Comparison of ENCODE assay signal across 17 cellular contexts in the genomic region with DNA sequence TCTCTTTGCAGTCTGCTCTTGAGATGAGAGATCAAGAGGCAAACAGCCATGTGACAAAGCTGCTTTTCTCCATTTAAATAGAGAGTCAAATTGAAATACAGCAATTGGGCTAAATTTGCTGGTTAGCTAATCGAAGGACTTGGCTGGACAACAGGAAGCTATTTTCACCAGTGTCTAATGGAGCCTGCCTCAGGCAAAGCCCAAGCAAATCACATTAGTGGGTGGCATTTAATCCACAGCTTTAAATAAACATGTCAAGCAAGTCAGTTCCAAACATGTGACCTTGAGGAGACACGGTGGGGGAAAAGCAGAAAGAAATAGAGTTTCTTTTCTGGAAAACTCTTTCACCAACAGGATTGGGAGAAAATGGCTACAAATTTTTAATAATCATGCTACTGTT.
DNase-seq lines count a peak whose midpoint lies in the region; ATAC-seq, FAIRE-seq and TF ChIP-seq lines count a peak whose summit lies in the region.
"Had no signal": no experiment of that assay in that cellular context is flagged by ENCODE, and none has a peak within 500 bp of the region (broad histone marks: within the 10 kb centered on the region; RNA-seq: fewer than 3 reads in every experiment).

No MANE protein-coding gene starts in this region.

- H3K23ac ChIP-seq in H1 (ENCODE audit: insufficient read length) = no peak overlapping the region

- intact Hi-C loops in pancreas (cut with DNase I) (no loop called here), Right ventricle myocardium superior (cut with DNase I) (no loop called here)

- H4K91ac ChIP-seq in H1 (replicated peaks; ENCODE audit: insufficient read length, low read length) = no peak overlapping the region

- CTCF ChIA-PET in H1 (lab: Charles Lee; ENCODE audit: partially characterized antibody) = interaction anchor here (1.3 kb wide), 1 partner anchor 464 kb away, joined by 4 read pairs; no protein-coding TSS in a partner anchor

- H3K27ac ChIP-seq in H1 (ENCODE audit: low read depth, low read length) (no peak overlapping the region), pancreas (peak overlapping the region in 1 of 4 donors; percentile 4)
- H3K27ac ChIP-seq: 22Rv1; BLaER1 treated with 17β-estradiol and CSF1 and Interleukin-3, amounts not matched to agents 10 nM and 100 nM had no signal

- no peak overlapping the region for H3K4me2 ChIP-seq in H1 (ENCODE audit: insufficient read depth in 1 of 2, low read depth in 2 of 2, low read length in 2 of 2)
- H3K4me2 ChIP-seq: BLaER1 treated with 17β-estradiol and CSF1 and Interleukin-3, amounts not matched to agents 10 nM and 100 nM had no signal

- DNase-seq in DMS53 (lab: John Stamatoyannopoulos, UW) = peak; percentile 18
- no peak for DNase-seq in DMS53 treated with DMSO at 0.1 percent for 48 hours (lab: John Stamatoyannopoulos, UW; ENCODE audit: unreplicated experiment)
- DNase-seq in NCI-H748 treated with DMSO at 0.1 percent for 48 hours (lab: John Stamatoyannopoulos, UW) = peak; percentile 31
- DNase-seq in H1 (ENCODE audit: low read depth in 1 of 2, low spot score in 2 of 2) = no peak
- DNase-seq in pancreas = peak in 1 of 6 donors; percentile 26
- DNase-seq in chondrocyte (ENCODE audit: low spot score) = no peak
- DNase-seq in Right ventricle myocardium superior = no peak
- DNase-seq in NCI-H524 treated with DMSO at 0.1 percent for 48 hours (lab: John Stamatoyannopoulos, UW) = no peak
- DNase-seq: DMS79 treated with DMSO at 0.1 percent for 48 hours, GDM1, NCI-H187, SIG-M5 had no signal

- H3K9me3 ChIP-seq in H1 (ENCODE audit: insufficient read depth in 2 of 2, low read depth in 1 of 2, low read length in 1 of 2) (no peaks in the 10 kb centered on the region), pancreas (no peaks in the 10 kb centered on the region)

- H3K36me3 ChIP-seq in H1 (ENCODE audit: control insufficient read depth in 2 of 4, insufficient read depth in 4 of 4, low read length in 3 of 4) (no peaks in the 10 kb centered on the region), pancreas (no peaks in the 10 kb centered on the region)

- ATAC-seq in pancreas (peak; percentile 41 to 83 (median 78)), Right ventricle myocardium superior (ENCODE audit: poor library complexity) (no peak)

- no peak overlapping the region for H3K56ac ChIP-seq in H1 (replicated peaks; ENCODE audit: insufficient read length, low read depth, low read length)

- no peak for FAIRE-seq in H1 (lab: Jason Lieb, UNC)
- FAIRE-seq in pancreas (lab: Jason Lieb, UNC) = no peak
- FAIRE-seq: GM12892, GM19239 had no signal

- POLR2A ChIA-PET in H1 (lab: Charles Lee; ENCODE audit: partially characterized antibody) = no interaction called here

- no peaks in the 10 kb centered on the region for H4K20me1 ChIP-seq in H1 (replicated peaks in 1 of 2; ENCODE audit: control insufficient read depth in 1 of 2, insufficient read depth in 2 of 2, low read length in 2 of 2)
- H4K20me1 ChIP-seq: BLaER1 treated with 17β-estradiol and CSF1 and Interleukin-3, amounts not matched to agents 10 nM and 100 nM had no signal

- H2BK5ac ChIP-seq in H1 (ENCODE audit: low read depth, low read length) = no peak overlapping the region

- no peak overlapping the region for H4K8ac ChIP-seq in H1 (ENCODE audit: extremely low read depth, insufficient read depth, low read length)

- no peak overlapping the region for H2AK5ac ChIP-seq in H1 (ENCODE audit: low read depth, low read length)

- no peaks in the 10 kb centered on the region for H3K79me1 ChIP-seq in H1 (ENCODE audit: low read depth, low read length)

- H3K36me3 Mint-ChIP-seq in chondrocyte (ENCODE audit: low read depth) = no peaks in the 10 kb centered on the region

- no peak overlapping the region for H2BK12ac ChIP-seq in H1 (ENCODE audit: low read depth, low read length)

- H3K4ac ChIP-seq in H1 (replicated peaks; ENCODE audit: insufficient read length, low read depth, low read length) = no peak overlapping the region

- H3K9ac ChIP-seq in H1 (replicated peaks in 1 of 4; ENCODE audit: extremely low read depth in 1 of 4, low read depth in 3 of 4, low read length in 3 of 4) = no peak overlapping the region
- H3K9ac ChIP-seq: BLaER1 treated with 17β-estradiol and CSF1 and Interleukin-3, amounts not matched to agents 10 nM and 100 nM had no signal

- H4K5ac ChIP-seq in H1 (ENCODE audit: insufficient read length, low read depth, low read length) = no peak overlapping the region

- H3K4me3 Mint-ChIP-seq in chondrocyte (ENCODE audit: unreplicated experiment) = no peak overlapping the region
- H3K4me3 Mint-ChIP-seq: IgD-negative memory B cell had no signal

- peak overlapping the region; percentile 18 for H3K14ac ChIP-seq in H1 (ENCODE audit: insufficient read length)

- H3K4me1 ChIP-seq in H1 (replicated peaks in 1 of 4; ENCODE audit: control insufficient read depth in 3 of 4, insufficient read depth in 4 of 4, low read length in 3 of 4) (peaks cover 0 to 4% (median 0%) of the 10 kb centered on the region in 4 experiments; a peak in 1 of 7 replicates), pancreas (peaks cover 16 to 21% (median 20%) of the 10 kb centered on the region in 3 donors)
- H3K4me1 ChIP-seq: BLaER1 treated with 17β-estradiol and CSF1 and Interleukin-3, amounts not matched to agents 10 nM and 100 nM had no signal

- H2BK120ac ChIP-seq in H1 (replicated peaks; ENCODE audit: low read depth, low read length) = no peak overlapping the region

- H2BK20ac ChIP-seq in H1 (ENCODE audit: low read length) = no peak overlapping the region

- H3K9me3 Mint-ChIP-seq in chondrocyte (ENCODE audit: low read depth) = peaks cover 2% of the 10 kb centered on the region
- H3K9me3 Mint-ChIP-seq: IgD-negative memory B cell had no signal

- 93% methylated on average over 2 of the region's 2 CpGs; no CpG with 5 or more reads in 1 of the 2 experiments for WGBS in H1 (ENCODE audit: extremely low coverage in 1 of 2, insufficient coverage in 1 of 2, insufficient read length in 1 of 2, insufficient replicate concordance in 2 of 2, low coverage in 1 of 2, low lambda C conversion rate in 2 of 2, missing lambda C conversion rate in 1 of 2), 2 experiments
- WGBS in pancreas, 2 donors = 9 to 12% methylated on average over 2 of the region's 2 CpGs

- TF ChIP-seq EP300 in H1 (IDR thresholded peaks at IDR 0.05; ENCODE audit: borderline replicate concordance in 1 of 2, low read depth in 2 of 2, low read length in 2 of 2) = no peak

- H3K4me3 ChIP-seq in H1 (ENCODE audit: extremely low read depth in 1 of 4, insufficient read depth in 2 of 4, low read depth in 3 of 4, low read length in 4 of 4) = no peak overlapping the region
- H3K4me3 ChIP-seq in pancreas = no peak overlapping the region
- H3K4me3 ChIP-seq: BLaER1 treated with 17β-estradiol and CSF1 and Interleukin-3, amounts not matched to agents 10 nM and 100 nM had no signal

- H3K27me3 ChIP-seq in H1 (replicated peaks in 1 of 4; ENCODE audit: control insufficient read depth in 3 of 4, extremely low read depth in 1 of 4, insufficient read depth in 3 of 4, low read length in 3 of 4) (no peaks in the 10 kb centered on the region), pancreas (no peaks in the 10 kb centered on the region)
- H3K27me3 ChIP-seq: BLaER1 treated with 17β-estradiol and CSF1 and Interleukin-3, amounts not matched to agents 10 nM and 100 nM had no signal

- H2BK15ac ChIP-seq in H1 (ENCODE audit: low read length) = no peak overlapping the region

- TF ChIP-seq POLR2A in H1 (IDR thresholded peaks at IDR 0.05; ENCODE audit: control extremely low read depth in 1 of 2, low read depth in 2 of 2, low read length in 2 of 2) = no peak

- no peak overlapping the region for H3K18ac ChIP-seq in H1 (ENCODE audit: extremely low read depth, low read length)

- H3K79me2 ChIP-seq in H1 (ENCODE audit: control insufficient read depth in 1 of 2, insufficient read depth in 2 of 2, low read length in 2 of 2) = no peaks in the 10 kb centered on the region

- H3K4me1 Mint-ChIP-seq in chondrocyte (ENCODE audit: low read depth) = no peaks in the 10 kb centered on the region

- H2AFZ ChIP-seq in H1 (ENCODE audit: low read length) = no peak overlapping the region

- no peak overlapping the region for H3K27ac Mint-ChIP-seq in chondrocyte (ENCODE audit: unreplicated experiment)
- H3K27ac Mint-ChIP-seq: IgD-negative memory B cell had no signal

- TF ChIP-seq CTCF in H1 (IDR thresholded peaks at IDR 0.05; ENCODE audit: control extremely low read depth in 1 of 3, insufficient read depth in 1 of 3, low read depth in 1 of 3, low read length in 3 of 3) (no peak), pancreas (IDR thresholded peaks at IDR 0.05) (no peak), chondrocyte (IDR thresholded peaks at IDR 0.05) (no peak)

- no peaks in the 10 kb centered on the region for H3K23me2 ChIP-seq in H1 (ENCODE audit: low read depth, low read length)

- TF ChIP-seq RAD21 in H1 (IDR thresholded peaks at IDR 0.05 in 1 of 2, conservative IDR thresholded peaks at IDR 0.05 in 1 of 2; ENCODE audit: low read depth in 2 of 2, low read length in 2 of 2) = no peak

- no peaks in the 10 kb centered on the region for H3K27me3 Mint-ChIP-seq in chondrocyte (ENCODE audit: low read depth)
- H3K27me3 Mint-ChIP-seq: IgD-negative memory B cell had no signal

TF ChIP-seq in H1, 55 proteins besides CTCF, POLR2A, EP300 and RAD21 (continues in another document):
- TF ChIP-seq CBX8 (IDR thresholded peaks at IDR 0.05; ENCODE audit: borderline replicate concordance, low read depth, low read length) (no peak), KDM4A (IDR thresholded peaks at IDR 0.05; ENCODE audit: low read depth, low read length, severe bottlenecking) (no peak), BACH1 (IDR thresholded peaks at IDR 0.05; ENCODE audit: low read length) (no peak), BRCA1 (IDR thresholded peaks at IDR 0.05; ENCODE audit: low read depth, low read length) (no peak), PHF8 (conservative IDR thresholded peaks at IDR 0.05; ENCODE audit: low read depth, low read length) (no peak), TAF7 (optimal IDR thresholded peaks at IDR 0.05; ENCODE audit: borderline replicate concordance, low read depth, low read length) (no peak), FOSL1 (IDR thresholded peaks at IDR 0.05; ENCODE audit: insufficient read depth, low read depth, low read length) (no peak), SUZ12 (IDR thresholded peaks at IDR 0.05; ENCODE audit: low read length) (no peak), TAF1 (IDR thresholded peaks at IDR 0.05; ENCODE audit: low read depth, low read length) (no peak)
- TF ChIP-seq, protein P1, sequence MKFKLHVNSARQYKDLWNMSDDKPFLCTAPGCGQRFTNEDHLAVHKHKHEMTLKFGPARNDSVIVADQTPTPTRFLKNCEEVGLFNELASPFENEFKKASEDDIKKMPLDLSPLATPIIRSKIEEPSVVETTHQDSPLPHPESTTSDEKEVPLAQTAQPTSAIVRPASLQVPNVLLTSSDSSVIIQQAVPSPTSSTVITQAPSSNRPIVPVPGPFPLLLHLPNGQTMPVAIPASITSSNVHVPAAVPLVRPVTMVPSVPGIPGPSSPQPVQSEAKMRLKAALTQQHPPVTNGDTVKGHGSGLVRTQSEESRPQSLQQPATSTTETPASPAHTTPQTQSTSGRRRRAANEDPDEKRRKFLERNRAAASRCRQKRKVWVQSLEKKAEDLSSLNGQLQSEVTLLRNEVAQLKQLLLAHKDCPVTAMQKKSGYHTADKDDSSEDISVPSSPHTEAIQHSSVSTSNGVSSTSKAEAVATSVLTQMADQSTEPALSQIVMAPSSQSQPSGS (IDR thresholded peaks at IDR 0.05; ENCODE audit: low read length) = no peak

Comparison
In these comparisons a context has a peak if more than half of its experiments do, and no peak if none do; other contexts are left out.
1. DNase-seq: peak in DMS53 (single experiment) and NCI-H748 treated with DMSO at 0.1 percent for 48 hours (single experiment); none in DMS53 treated with DMSO at 0.1 percent for 48 hours (single experiment), H1 (0 of 2), chondrocyte (single experiment), Right ventricle myocardium superior (single experiment) and NCI-H524 treated with DMSO at 0.1 percent for 48 hours (single experiment).